ENCODE assay signal across 21 cellular contexts in genomic region chr10:14541379-14541778, GRCh38.
DNase-seq lines count a peak whose midpoint lies in the region; ATAC-seq and TF ChIP-seq lines count a peak whose summit lies in the region.
"Had no signal": no experiment of that assay in that cellular context is flagged by ENCODE, and none has a peak within 500 bp of the region (broad histone marks: within the 10 kb centered on the region; RNA-seq: fewer than 3 reads in every experiment).

No MANE protein-coding gene starts in this region.

- no peaks in the 10 kb centered on the region for H3K9me3 Mint-ChIP-seq in activated naive CD4-positive, alpha-beta T cell treated with anti-CD3 and anti-CD28 coated beads, Interleukin-2, amount 50 U/mL, for 72 hours
- no peaks in the 10 kb centered on the region for H3K9me3 Mint-ChIP-seq in memory B cell

- H3K9me3 ChIP-seq in T-helper 17 cell (ENCODE audit: control insufficient read depth, low read length, poor library complexity, severe bottlenecking) = no peaks in the 10 kb centered on the region
- no peaks in the 10 kb centered on the region for H3K9me3 ChIP-seq in suprapubic skin
- H3K9me3 ChIP-seq in psoas muscle = no peaks in the 10 kb centered on the region
- H3K9me3 ChIP-seq: thoracic aorta had no signal

- H3K27ac ChIP-seq in suprapubic skin (no peak overlapping the region), psoas muscle (no peak overlapping the region)
- H3K27ac ChIP-seq: foreskin keratinocyte, RWPE1, thoracic aorta had no signal

- peak overlapping the region; percentile 66 to 72 for H3K27ac Mint-ChIP-seq in activated naive CD4-positive, alpha-beta T cell treated with anti-CD3 and anti-CD28 coated beads, Interleukin-2, amount 50 U/mL, for 72 hours
- H3K27ac Mint-ChIP-seq in T-helper 17 cell (peak overlapping the region; percentile 99), memory B cell (peak overlapping the region; percentile 69)

- no peaks in the 10 kb centered on the region for H3K36me3 ChIP-seq in suprapubic skin
- H3K36me3 ChIP-seq in psoas muscle (ENCODE audit: insufficient read depth in 1 of 2, low read depth in 1 of 2) = no peaks in the 10 kb centered on the region
- H3K36me3 ChIP-seq: thoracic aorta had no signal

- no peaks in the 10 kb centered on the region for H3K27me3 ChIP-seq in suprapubic skin
- no peaks in the 10 kb centered on the region for H3K27me3 ChIP-seq in psoas muscle (ENCODE audit: insufficient read depth in 3 of 3, low read length in 2 of 3)
- H3K27me3 ChIP-seq: foreskin keratinocyte had no signal

- 75% methylated on average over 9 of the region's 9 CpGs for WGBS in suprapubic skin
- WGBS in psoas muscle, 3 donors = 89 to 91% (median 90%) methylated on average over 9 of the region's 9 CpGs

- H3K27me3 Mint-ChIP-seq in T-helper 17 cell (no peaks in the 10 kb centered on the region), memory B cell (no peaks in the 10 kb centered on the region)

- H3K4me3 Mint-ChIP-seq in T-helper 17 cell (peak overlapping the region; percentile 84), memory B cell (no peak overlapping the region)

- TF ChIP-seq EP300 in suprapubic skin (IDR thresholded peaks at IDR 0.05) = no peak

- H3K4me3 ChIP-seq in suprapubic skin = no peak overlapping the region
- H3K4me3 ChIP-seq in psoas muscle = no peak overlapping the region
- H3K4me3 ChIP-seq: thoracic aorta had no signal

- H3K36me3 Mint-ChIP-seq in activated naive CD4-positive, alpha-beta T cell treated with anti-CD3 and anti-CD28 coated beads, Interleukin-2, amount 50 U/mL, for 72 hours = peaks cover 7 to 21% of the 10 kb centered on the region in 2 donors
- H3K36me3 Mint-ChIP-seq in T-helper 17 cell (ENCODE audit: low read depth) = peaks cover 17% of the 10 kb centered on the region
- peaks cover 24% of the 10 kb centered on the region for H3K36me3 Mint-ChIP-seq in memory B cell

- TF ChIP-seq POLR2A in suprapubic skin (IDR thresholded peaks at IDR 0.05) = no peak

- DNase-seq in activated naive CD4-positive, alpha-beta T cell treated with anti-CD3 and anti-CD28 coated beads, Interleukin-2, amount 50 U/mL, for 72 hours (ENCODE audit: low spot score in 2 of 2) = no peak
- DNase-seq in activated naive CD4-positive, alpha-beta T cell (lab: John Stamatoyannopoulos, UW) = no peak
- DNase-seq in T-helper 17 cell (no peak), memory B cell (ENCODE audit: low spot score in 2 of 2) (no peak), KBM-7 (no peak), suprapubic skin (ENCODE audit: low spot score in 2 of 2) (no peak), psoas muscle (no peak)
- DNase-seq: activated CD4-positive, alpha-beta T cell treated with anti-CD3 and anti-CD28 coated beads, Interleukin-2, amount 50 U/mL, for 1 hour; anterior cingulate cortex; central memory CD4-positive, alpha-beta T cell; erythroblast; foreskin keratinocyte; GOT3; MM.1S; NCI-H1436 treated with DMSO at 0.1 percent for 48 hours; NCI-H2171; NCI-H526 treated with DMSO at 0.1 percent for 48 hours; right cardiac atrium had no signal

- intact Hi-C loops in psoas muscle (cut with DNase I) = loop anchor here in 1 of 2 donors (5.0 kb wide), 1 partner anchor 281 kb away; no protein-coding TSS in a partner anchor

- H3K4me1 Mint-ChIP-seq in T-helper 17 cell (peaks cover 67% of the 10 kb centered on the region), memory B cell (peaks cover 43% of the 10 kb centered on the region)

- in situ Hi-C loops in KBM-7 (cut with MboI; ENCODE audit: low pct_unique_long_range_greater_than_20kb, low sequenced_read_pairs) = loop anchor here (25.0 kb wide), 1 partner anchor 296 kb away; the partner anchor contains the start of genes CDNF, HSPA14 and MSANTD7

- no peak for ATAC-seq in activated naive CD4-positive, alpha-beta T cell treated with anti-CD3 and anti-CD28 coated beads, Interleukin-2, amount 50 U/mL, for 72 hours
- ATAC-seq in T-helper 17 cell = no peak
- no peak for ATAC-seq in memory B cell (ENCODE audit: low read depth)
- ATAC-seq in psoas muscle = no peak
- ATAC-seq: foreskin keratinocyte, right cardiac atrium, SK-N-SH treated with all-trans-retinoic acid at 6 μM for 48 hours had no signal

- no peak for TF ChIP-seq CTCF in suprapubic skin (IDR thresholded peaks at IDR 0.05)
- no peak for TF ChIP-seq CTCF in psoas muscle (IDR thresholded peaks at IDR 0.05)

- peaks cover 8% of the 10 kb centered on the region for H3K4me1 ChIP-seq in suprapubic skin
- H3K4me1 ChIP-seq in psoas muscle = no peaks in the 10 kb centered on the region
